ENCODE assay signal across 24 cellular contexts in the genomic region with DNA sequence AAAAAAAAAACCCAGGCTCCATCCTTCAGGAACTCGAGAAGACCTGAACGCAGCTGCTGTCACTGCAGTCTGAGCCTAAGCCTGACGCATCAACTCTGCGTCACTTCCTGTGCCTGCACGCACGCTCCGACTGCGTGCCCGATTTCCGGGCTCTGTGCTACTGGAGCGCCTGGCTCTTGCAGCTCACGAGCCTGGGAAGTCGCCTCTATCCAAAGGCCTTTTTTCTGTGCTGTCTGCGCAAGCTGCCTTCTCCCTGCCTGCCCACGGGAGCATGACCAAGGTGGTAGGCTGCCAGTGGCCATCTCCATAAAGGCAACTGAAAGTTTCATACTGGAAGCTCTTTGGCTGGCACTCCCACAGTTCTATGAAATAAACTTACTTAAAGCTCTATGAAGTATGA. TPM values are rescaled to one million over a fixed set of nuclear protein-coding genes. Genes with fewer than 3 reads are reported as not detected.
DNase-seq lines count a peak whose midpoint lies in the region; ATAC-seq and TF ChIP-seq lines count a peak whose summit lies in the region.
"Had no signal": no experiment of that assay in that cellular context is flagged by ENCODE, and none has a peak within 500 bp of the region (broad histone marks: within the 10 kb centered on the region; RNA-seq: fewer than 3 reads in every experiment).

No MANE protein-coding gene starts in this region.

- no peaks in the 10 kb centered on the region for H3K27me3 Mint-ChIP-seq in GM23338 (ENCODE audit: insufficient read depth, low read depth, poor library complexity)
- H3K27me3 Mint-ChIP-seq in CD8-positive, alpha-beta memory T cell: no peaks in the 10 kb centered on the region
- H3K27me3 Mint-ChIP-seq: activated CD8-positive, alpha-beta memory T cell treated with anti-CD3 and anti-CD28 coated beads, Interleukin-2, amount 10 ng/mL, durations not matched to agents 7 days and 5 days had no signal

- H3K27me3 ChIP-seq in GM23338 (ENCODE audit: insufficient read depth) (no peaks in the 10 kb centered on the region), upper lobe of right lung (no peaks in the 10 kb centered on the region)
- H3K27me3 ChIP-seq in CD8-positive, alpha-beta memory T cell (ENCODE audit: insufficient read depth, low read length, poor library complexity, severe bottlenecking): no peaks in the 10 kb centered on the region
- H3K27me3 ChIP-seq: sigmoid colon had no signal

- no peaks in the 10 kb centered on the region for H3K9me3 Mint-ChIP-seq in GM23338
- H3K9me3 Mint-ChIP-seq in CD8-positive, alpha-beta memory T cell: peaks cover 0 to 2% (median 0%) of the 10 kb centered on the region in 5 donors
- H3K9me3 Mint-ChIP-seq: activated CD4-positive, alpha-beta T cell treated with anti-CD3 and anti-CD28 coated beads, Interleukin-2, amount 10 ng/mL, durations not matched to agents 7 days and 5 days; activated naive CD4-positive, alpha-beta T cell treated with anti-CD3 and anti-CD28 coated beads, Interleukin-2, amount 50 U/mL, for 24 hours; activated T-helper 1 cell treated with anti-CD3 and anti-CD28 coated beads, Interleukin-12 subunit alpha, Interleukin-12 subunit beta, Interleukin-2, Interleukin-4 antibody, amounts not matched to agents 30 ng/mL and 10 ng/mL and 1 ng/mL, durations not matched to agents 14 hours and 24 hours and 36 hours; mesothelial cell of epicardium; natural killer cell had no signal

- no peak overlapping the region for H3K4me2 ChIP-seq in GM23338

- CTCF ChIA-PET in CD8-positive, alpha-beta memory T cell (lab: Charles Lee): no interaction called here

- H3K4me1 Mint-ChIP-seq in GM23338: no peaks in the 10 kb centered on the region; the same call in 2 of the 3 replicates
- no peaks in the 10 kb centered on the region for H3K4me1 Mint-ChIP-seq in CD8-positive, alpha-beta memory T cell
- H3K4me1 Mint-ChIP-seq: activated CD4-positive, alpha-beta T cell treated with anti-CD3 and anti-CD28 coated beads, Interleukin-2, amount 10 ng/mL, durations not matched to agents 7 days and 5 days; activated CD8-positive, alpha-beta memory T cell treated with anti-CD3 and anti-CD28 coated beads, Interleukin-2, amount 10 ng/mL, durations not matched to agents 7 days and 5 days; activated naive CD4-positive, alpha-beta T cell treated with anti-CD3 and anti-CD28 coated beads, Interleukin-2, amount 50 U/mL, for 24 hours; immature natural killer cell; natural killer cell had no signal

- H4K20me1 ChIP-seq in GM23338 (replicated peaks; ENCODE audit: insufficient read depth): no peaks in the 10 kb centered on the region

- H3K79me2 ChIP-seq in GM23338 (replicated peaks; ENCODE audit: insufficient read depth): no peaks in the 10 kb centered on the region
- H3K79me2 ChIP-seq: parathyroid adenoma had no signal

- ATAC-seq in GM23338 (peak; percentile 40), upper lobe of right lung (no peak), GM21576 (IDR thresholded peaks at IDR 0.05; ENCODE audit: unreplicated experiment) (no peak)
- ATAC-seq: activated CD8-positive, alpha-beta memory T cell treated with anti-CD3 and anti-CD28 coated beads, Interleukin-2, amount 10 ng/mL, durations not matched to agents 7 days and 5 days; natural killer cell had no signal

- H2AFZ ChIP-seq in GM23338: peak overlapping the region; percentile 61; the same call in 1 of the 2 replicates
- H2AFZ ChIP-seq: parathyroid adenoma had no signal

- TF ChIP-seq CTCF in AG10803 (conservative IDR thresholded peaks at IDR 0.05; ENCODE audit: low read length) (no peak), GM23338 (conservative IDR thresholded peaks at IDR 0.05; ENCODE audit: low read depth in 2 of 2) (no peak), upper lobe of right lung (IDR thresholded peaks at IDR 0.05) (no peak)

- H3F3A ChIP-seq in GM23338 (replicated peaks; ENCODE audit: low read depth): no peaks in the 10 kb centered on the region

- no peaks in the 10 kb centered on the region for H3K9me2 ChIP-seq in GM23338 (ENCODE audit: insufficient read depth)

- H3K4me3 Mint-ChIP-seq in GM23338: no peak overlapping the region
- no peak overlapping the region for H3K4me3 Mint-ChIP-seq in CD8-positive, alpha-beta memory T cell
- H3K4me3 Mint-ChIP-seq: activated CD4-positive, alpha-beta T cell treated with anti-CD3 and anti-CD28 coated beads, Interleukin-2, amount 10 ng/mL, durations not matched to agents 7 days and 5 days; activated CD8-positive, alpha-beta memory T cell treated with anti-CD3 and anti-CD28 coated beads, Interleukin-2, amount 10 ng/mL, durations not matched to agents 7 days and 5 days; activated naive CD4-positive, alpha-beta T cell treated with anti-CD3 and anti-CD28 coated beads, Interleukin-2, amount 50 U/mL, for 24 hours; activated T-helper 1 cell treated with anti-CD3 and anti-CD28 coated beads, Interleukin-12 subunit alpha, Interleukin-12 subunit beta, Interleukin-2, Interleukin-4 antibody, amounts not matched to agents 30 ng/mL and 10 ng/mL and 1 ng/mL, durations not matched to agents 14 hours and 24 hours and 36 hours; immature natural killer cell; mesothelial cell of epicardium; natural killer cell had no signal

- no peaks in the 10 kb centered on the region for H3K9me3 ChIP-seq in upper lobe of right lung
- H3K9me3 ChIP-seq in CD8-positive, alpha-beta memory T cell (ENCODE audit: low read length): no peaks in the 10 kb centered on the region
- H3K9me3 ChIP-seq: left ventricle myocardium inferior, sigmoid colon had no signal

- H3K27ac ChIP-seq in GM23338 (ENCODE audit: low read depth): no peak overlapping the region
- no peak overlapping the region for H3K27ac ChIP-seq in upper lobe of right lung
- no peak overlapping the region for H3K27ac ChIP-seq in CD8-positive, alpha-beta memory T cell (ENCODE audit: low read depth, low read length)
- H3K27ac ChIP-seq: C4-2B, left ventricle myocardium inferior, parathyroid adenoma, sigmoid colon had no signal

- peak overlapping the region; percentile 25; the same call in 1 of the 2 replicates for H3K27ac Mint-ChIP-seq in GM23338
- no peak overlapping the region for H3K27ac Mint-ChIP-seq in CD8-positive, alpha-beta memory T cell
- H3K27ac Mint-ChIP-seq: activated CD4-positive, alpha-beta T cell treated with anti-CD3 and anti-CD28 coated beads, Interleukin-2, amount 10 ng/mL, durations not matched to agents 7 days and 5 days; activated CD8-positive, alpha-beta memory T cell treated with anti-CD3 and anti-CD28 coated beads, Interleukin-2, amount 10 ng/mL, durations not matched to agents 7 days and 5 days; activated naive CD4-positive, alpha-beta T cell treated with anti-CD3 and anti-CD28 coated beads, Interleukin-2, amount 50 U/mL, for 24 hours; activated T-helper 1 cell treated with anti-CD3 and anti-CD28 coated beads, Interleukin-12 subunit alpha, Interleukin-12 subunit beta, Interleukin-2, Interleukin-4 antibody, amounts not matched to agents 30 ng/mL and 10 ng/mL and 1 ng/mL, durations not matched to agents 14 hours and 24 hours and 36 hours; immature natural killer cell; mesothelial cell of epicardium; natural killer cell had no signal

- peak overlapping the region; percentile 39 for H3K4me3 ChIP-seq in AG10803 (ENCODE audit: low read length)
- no peak overlapping the region for H3K4me3 ChIP-seq in GM23338
- no peak overlapping the region for H3K4me3 ChIP-seq in upper lobe of right lung
- H3K4me3 ChIP-seq in CD8-positive, alpha-beta memory T cell (ENCODE audit: low read length): no peak overlapping the region
- H3K4me3 ChIP-seq: left ventricle myocardium inferior, sigmoid colon had no signal

- intact Hi-C loops in upper lobe of right lung (cut with DNase I): no loop called here

- H3K4me1 ChIP-seq in GM23338 (ENCODE audit: insufficient read depth): no peaks in the 10 kb centered on the region
- H3K4me1 ChIP-seq in upper lobe of right lung: no peaks in the 10 kb centered on the region
- no peaks in the 10 kb centered on the region for H3K4me1 ChIP-seq in CD8-positive, alpha-beta memory T cell (ENCODE audit: insufficient read depth, low read length)
- H3K4me1 ChIP-seq: parathyroid adenoma, sigmoid colon had no signal

- H3K36me3 Mint-ChIP-seq in GM23338 (ENCODE audit: low read depth): no peaks in the 10 kb centered on the region
- H3K36me3 Mint-ChIP-seq in CD8-positive, alpha-beta memory T cell: no peaks in the 10 kb centered on the region
- H3K36me3 Mint-ChIP-seq: activated CD8-positive, alpha-beta memory T cell treated with anti-CD3 and anti-CD28 coated beads, Interleukin-2, amount 10 ng/mL, durations not matched to agents 7 days and 5 days; activated naive CD4-positive, alpha-beta T cell treated with anti-CD3 and anti-CD28 coated beads, Interleukin-2, amount 50 U/mL, for 24 hours; immature natural killer cell; mesothelial cell of epicardium; natural killer cell had no signal

- DNase-seq in AG10803 (ENCODE audit: low read depth) (peak; percentile 38), GM23338 (ENCODE audit: low spot score) (peak; percentile 12), RPMI7951 (ENCODE audit: low read depth) (peak; percentile 84), islet precursor cell (peak; percentile 62), upper lobe of right lung (no peak)
- no peak for DNase-seq in stimulated activated CD4-positive, alpha-beta T cell treated with anti-CD3 and anti-CD28 coated beads, Interleukin-4, amount 100 ng/mL, for 1 hour
- DNase-seq in CD8-positive, alpha-beta memory T cell: no peak
- DNase-seq: activated CD4-positive, alpha-beta T cell treated with anti-CD3 and anti-CD28 coated beads, Interleukin-2, amount 10 ng/mL, durations not matched to agents 7 days and 5 days; activated CD8-positive, alpha-beta memory T cell treated with anti-CD3 and anti-CD28 coated beads, Interleukin-2, amount 10 ng/mL, durations not matched to agents 7 days and 5 days; central memory CD4-positive, alpha-beta T cell; immature natural killer cell; left ventricle myocardium inferior; natural killer cell; NCI-H1417 treated with DMSO at 0.1 percent for 48 hours; NCI-H526 treated with DMSO at 0.1 percent for 48 hours; SHP77; sigmoid colon; T-helper 1 cell had no signal

- POLR2A ChIA-PET in CD8-positive, alpha-beta memory T cell (lab: Charles Lee): no interaction called here

- H3K36me3 ChIP-seq in GM23338 (ENCODE audit: insufficient read depth) (no peaks in the 10 kb centered on the region), upper lobe of right lung (no peaks in the 10 kb centered on the region)
- no peaks in the 10 kb centered on the region for H3K36me3 ChIP-seq in CD8-positive, alpha-beta memory T cell (ENCODE audit: insufficient read depth, low read length)

RNA-seq across cellular contexts. Expression of a gene that starts 9.9 kb away (rescaled TPM):
- not detected in 2 replicates for total RNA-seq in GM23338 (2014; rRNA removed; shearing (Covaris generic))
- not detected in 2 replicates for polyA plus RNA-seq in GM23338 (2016; fragmentation: Nextera tagmentation; extraction: Ambion mirVana)
- 0.98 and 1.2 TPM in 2 replicates for total RNA-seq in RPMI7951 (2014; rRNA removed; shearing (Covaris generic))
- 37.3 TPM for total RNA-seq in upper lobe of right lung
- under 1 TPM; 0.29 to 0.48 TPM for total RNA-seq in CD8-positive, alpha-beta memory T cell
- polyA plus RNA-seq in CD8-positive, alpha-beta memory T cell: not detected
- total RNA-seq: activated CD4-positive, alpha-beta T cell treated with anti-CD3 and anti-CD28 coated beads, Interleukin-2, amount 10 ng/mL, durations not matched to agents 7 days and 5 days; activated CD8-positive, alpha-beta memory T cell treated with anti-CD3 and anti-CD28 coated beads, Interleukin-2, amount 10 ng/mL, durations not matched to agents 7 days and 5 days; activated T-helper 1 cell treated with anti-CD3 and anti-CD28 coated beads, Interleukin-12 subunit alpha, Interleukin-12 subunit beta, Interleukin-2, Interleukin-4 antibody, amounts not matched to agents 30 ng/mL and 10 ng/mL and 1 ng/mL, durations not matched to agents 14 hours and 24 hours and 36 hours had no signal

RNA-seq across cellular contexts. Expression of a gene that starts 27.6 kb away (rescaled TPM):
- total RNA-seq in GM23338 (2014; rRNA removed; shearing (Covaris generic)): 1.7 and 2.8 TPM in 2 replicates
- polyA plus RNA-seq in GM23338 (2016; fragmentation: Nextera tagmentation; extraction: Ambion mirVana): 0.75 and 1.3 TPM in 2 replicates
- 0.78 and 2.5 TPM in 2 replicates for total RNA-seq in RPMI7951 (2014; rRNA removed; shearing (Covaris generic))
- total RNA-seq in upper lobe of right lung: 15.5 TPM
- under 1 TPM in 1 of 2 experiments, not detected in 1; 0.07 TPM for total RNA-seq in CD8-positive, alpha-beta memory T cell
- polyA plus RNA-seq in CD8-positive, alpha-beta memory T cell: not detected
- total RNA-seq: activated CD4-positive, alpha-beta T cell treated with anti-CD3 and anti-CD28 coated beads, Interleukin-2, amount 10 ng/mL, durations not matched to agents 7 days and 5 days; activated CD8-positive, alpha-beta memory T cell treated with anti-CD3 and anti-CD28 coated beads, Interleukin-2, amount 10 ng/mL, durations not matched to agents 7 days and 5 days; activated T-helper 1 cell treated with anti-CD3 and anti-CD28 coated beads, Interleukin-12 subunit alpha, Interleukin-12 subunit beta, Interleukin-2, Interleukin-4 antibody, amounts not matched to agents 30 ng/mL and 10 ng/mL and 1 ng/mL, durations not matched to agents 14 hours and 24 hours and 36 hours had no signal

Comparison
In these comparisons a context has a peak if more than half of its experiments do, and no peak if none do; other contexts are left out.
1. DNase-seq: peak in AG10803 (single experiment), GM23338 (single experiment), RPMI7951 (single experiment) and islet precursor cell (single experiment); none in upper lobe of right lung (single experiment), stimulated activated CD4-positive, alpha-beta T cell treated with anti-CD3 and anti-CD28 coated beads, Interleukin-4, amount 100 ng/mL, for 1 hour (single experiment) and CD8-positive, alpha-beta memory T cell (0 of 5).
2. RNA of a gene that starts 9.9 kb away (total RNA-seq): 37.3 TPM in upper lobe of right lung (single experiment); 0.98 to 1.2 TPM in RPMI7951, 0.29 to 0.48 TPM in CD8-positive, alpha-beta memory T cell and not detected in GM23338; every median in the first group is over 10 times any median in the second.